In the genomic region with DNA sequence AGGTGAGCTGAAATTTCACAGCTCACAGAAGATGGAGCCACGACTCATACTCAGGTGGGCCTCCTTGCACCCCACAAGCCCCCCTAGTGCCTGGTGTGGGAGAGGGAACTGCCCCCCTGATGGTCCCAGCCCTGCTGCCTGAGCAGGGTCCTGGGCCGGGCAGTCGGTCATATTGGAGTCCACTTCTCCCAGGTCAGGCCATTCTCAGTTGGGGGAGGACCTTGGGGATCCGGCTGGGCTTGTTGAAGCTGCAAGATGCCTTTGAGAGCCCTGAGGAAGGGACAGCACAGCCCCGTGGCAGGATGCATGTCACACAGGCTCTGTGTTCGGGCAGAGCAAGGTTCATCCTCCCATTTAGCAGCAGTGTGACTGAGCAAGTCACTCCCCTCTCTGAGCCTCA, we compare ENCODE assay signal across 2 cellular contexts.
A peak's percentile ranks its signal among the peaks of the same experiment; 100 is the strongest.
TF ChIP-seq lines count a peak whose summit lies in the region.

No MANE protein-coding gene starts in this region.

TF ChIP-seq in A549, 52 proteins besides CTCF, POLR2A, EP300 and RAD21:
- no peak for TF ChIP-seq ZNF302 (CRISPR knock-in tag; IDR thresholded peaks at IDR 0.05)
- no peak for TF ChIP-seq RARB (CRISPR knock-in tag; IDR thresholded peaks at IDR 0.05)
- no peak for TF ChIP-seq HOXA7 (CRISPR knock-in tag; IDR thresholded peaks at IDR 0.05)
- TF ChIP-seq, protein P1, sequence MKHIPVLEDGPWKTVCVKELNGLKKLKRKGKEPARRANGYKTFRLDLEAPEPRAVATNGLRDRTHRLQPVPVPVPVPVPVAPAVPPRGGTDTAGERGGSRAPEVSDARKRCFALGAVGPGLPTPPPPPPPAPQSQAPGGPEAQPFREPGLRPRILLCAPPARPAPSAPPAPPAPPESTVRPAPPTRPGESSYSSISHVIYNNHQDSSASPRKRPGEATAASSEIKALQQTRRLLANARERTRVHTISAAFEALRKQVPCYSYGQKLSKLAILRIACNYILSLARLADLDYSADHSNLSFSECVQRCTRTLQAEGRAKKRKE (CRISPR knock-in tag; IDR thresholded peaks at IDR 0.05; ENCODE audit: low read depth) = no peak
TF ChIP-seq in A549: peak in this region for 0.

TF ChIP-seq in HepG2, 621 proteins besides CTCF, POLR2A, EP300 and RAD21:
- TF ChIP-seq, protein P2, sequence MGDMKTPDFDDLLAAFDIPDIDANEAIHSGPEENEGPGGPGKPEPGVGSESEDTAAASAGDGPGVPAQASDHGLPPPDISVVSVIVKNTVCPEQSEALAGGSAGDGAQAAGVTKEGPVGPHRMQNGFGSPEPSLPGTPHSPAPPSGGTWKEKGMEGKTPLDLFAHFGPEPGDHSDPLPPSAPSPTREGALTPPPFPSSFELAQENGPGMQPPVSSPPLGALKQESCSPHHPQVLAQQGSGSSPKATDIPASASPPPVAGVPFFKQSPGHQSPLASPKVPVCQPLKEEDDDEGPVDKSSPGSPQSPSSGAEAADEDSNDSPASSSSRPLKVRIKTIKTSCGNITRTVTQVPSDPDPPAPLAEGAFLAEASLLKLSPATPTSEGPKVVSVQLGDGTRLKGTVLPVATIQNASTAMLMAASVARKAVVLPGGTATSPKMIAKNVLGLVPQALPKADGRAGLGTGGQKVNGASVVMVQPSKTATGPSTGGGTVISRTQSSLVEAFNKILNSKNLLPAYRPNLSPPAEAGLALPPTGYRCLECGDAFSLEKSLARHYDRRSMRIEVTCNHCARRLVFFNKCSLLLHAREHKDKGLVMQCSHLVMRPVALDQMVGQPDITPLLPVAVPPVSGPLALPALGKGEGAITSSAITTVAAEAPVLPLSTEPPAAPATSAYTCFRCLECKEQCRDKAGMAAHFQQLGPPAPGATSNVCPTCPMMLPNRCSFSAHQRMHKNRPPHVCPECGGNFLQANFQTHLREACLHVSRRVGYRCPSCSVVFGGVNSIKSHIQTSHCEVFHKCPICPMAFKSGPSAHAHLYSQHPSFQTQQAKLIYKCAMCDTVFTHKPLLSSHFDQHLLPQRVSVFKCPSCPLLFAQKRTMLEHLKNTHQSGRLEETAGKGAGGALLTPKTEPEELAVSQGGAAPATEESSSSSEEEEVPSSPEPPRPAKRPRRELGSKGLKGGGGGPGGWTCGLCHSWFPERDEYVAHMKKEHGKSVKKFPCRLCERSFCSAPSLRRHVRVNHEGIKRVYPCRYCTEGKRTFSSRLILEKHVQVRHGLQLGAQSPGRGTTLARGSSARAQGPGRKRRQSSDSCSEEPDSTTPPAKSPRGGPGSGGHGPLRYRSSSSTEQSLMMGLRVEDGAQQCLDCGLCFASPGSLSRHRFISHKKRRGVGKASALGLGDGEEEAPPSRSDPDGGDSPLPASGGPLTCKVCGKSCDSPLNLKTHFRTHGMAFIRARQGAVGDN (CRISPR knock-in tag; IDR thresholded peaks at IDR 0.05) = peak; percentile 17; the same call in 1 of the 2 replicates
- TF ChIP-seq MTA3 (CRISPR knock-in tag; IDR thresholded peaks at IDR 0.05) = no peak
- TF ChIP-seq ZNF33A (CRISPR knock-in tag; IDR thresholded peaks at IDR 0.05; ENCODE audit: borderline replicate concordance) = no peak
- TF ChIP-seq HNRNPK (IDR thresholded peaks at IDR 0.05; ENCODE audit: low read depth, low read length, poor library complexity, severe bottlenecking) = no peak
